In the genomic region with DNA sequence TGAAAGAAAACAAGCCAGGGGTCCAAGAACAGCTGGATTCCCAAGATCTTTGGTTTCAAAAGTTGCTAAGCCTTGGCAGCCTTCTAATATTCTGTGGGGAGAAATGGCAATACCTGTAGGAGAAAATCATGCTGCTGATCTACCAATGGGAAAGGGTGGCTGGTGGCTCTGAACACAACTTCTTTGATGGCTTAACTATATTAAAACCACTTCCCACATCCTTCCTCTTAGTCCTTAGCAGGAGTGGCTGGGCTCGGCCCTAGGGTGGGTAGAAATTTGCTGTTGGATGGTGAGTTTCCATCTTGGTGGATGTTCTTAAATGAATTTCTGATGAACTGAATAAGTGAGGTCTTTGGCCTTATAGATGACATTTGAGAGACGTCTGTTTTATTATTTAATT, we compare ENCODE assay signal across 11 cellular contexts.
"Had no signal": no experiment of that assay in that cellular context is flagged by ENCODE, and none has a peak within 500 bp of the region (broad histone marks: within the 10 kb centered on the region; RNA-seq: fewer than 3 reads in every experiment).

No MANE protein-coding gene starts in this region.

- H3K27ac ChIP-seq: GM23248 had no signal

- H3K9me3 ChIP-seq: HAP-1 had no signal

- H3K9ac ChIP-seq: GM23248 had no signal

- DNase-seq: GM23248, GOT3, H7, H9, HCEC 1CT, HFFc6 had no signal

- FAIRE-seq: H1, H54 had no signal

- H3K4me1 ChIP-seq: HAP-1 had no signal

- H2AFZ ChIP-seq: GM23248, GM23338 had no signal

- H3K4me2 ChIP-seq: GM23338 had no signal

- H3K4me3 ChIP-seq: GM23248, GM23338, HAP-1 had no signal

- ATAC-seq: GM23338, HCT116 had no signal

- H3K36me3 ChIP-seq: HAP-1 had no signal
